In genomic region chr2:146370821-146371220, GRCh38 we compare ENCODE assay signal across 14 cellular contexts.
DNase-seq lines count a peak whose midpoint lies in the region; ATAC-seq and TF ChIP-seq lines count a peak whose summit lies in the region.
"Had no signal": no experiment of that assay in that cellular context is flagged by ENCODE, and none has a peak within 500 bp of the region (broad histone marks: within the 10 kb centered on the region; RNA-seq: fewer than 3 reads in every experiment).

No MANE protein-coding gene starts in this region.

- H3K4ac ChIP-seq in mesenchymal stem cell (ENCODE audit: low read depth in 1 of 2, low read length in 2 of 2): no peak overlapping the region

- H3K4me2 ChIP-seq in mesenchymal stem cell (ENCODE audit: low read length, poor library complexity, severe bottlenecking): no peak overlapping the region

- H3K27ac ChIP-seq in mesenchymal stem cell (ENCODE audit: low read length, poor library complexity, severe bottlenecking): peak overlapping the region; percentile 26

- H2BK5ac ChIP-seq in mesenchymal stem cell (ENCODE audit: low read depth, low read length, poor library complexity, severe bottlenecking): no peak overlapping the region

- H3K18ac ChIP-seq in mesenchymal stem cell (ENCODE audit: low read depth in 1 of 2, low read length in 2 of 2): peak overlapping the region in 1 of 2 experiments; percentile 21

- H3K4me3 ChIP-seq in mesenchymal stem cell (ENCODE audit: insufficient read depth in 1 of 2, low read depth in 1 of 2, low read length in 2 of 2) (no peak overlapping the region), mucosa of descending colon (no peak overlapping the region)

- H3K4me3 Mint-ChIP-seq in activated T-helper 2 cell treated with anti-CD3 and anti-CD28 coated beads, Interferon-gamma antibody, Interleukin-2, Interleukin-4, amounts not matched to agents 10 μg/mL and 5 μg/mL and 100 μg/mL, durations not matched to agents 14 hours and 24 hours and 36 hours (ENCODE audit: low read depth): no peak overlapping the region
- H3K4me3 Mint-ChIP-seq: CD14-positive monocyte, naive B cell had no signal

- no peak overlapping the region for H2BK15ac ChIP-seq in mesenchymal stem cell (ENCODE audit: low read depth, poor library complexity, severe bottlenecking)

- H3K14ac ChIP-seq in mesenchymal stem cell (ENCODE audit: low read length in 2 of 2): no peak overlapping the region

- no peak overlapping the region for H3K23ac ChIP-seq in mesenchymal stem cell (ENCODE audit: low read length in 2 of 2)

- no peak for ATAC-seq in mucosa of descending colon

- intact Hi-C loops in activated T-helper 2 cell treated with anti-CD3 and anti-CD28 coated beads, Interferon-gamma antibody, Interleukin-2, Interleukin-4, amounts not matched to agents 10 μg/mL and 5 μg/mL and 100 μg/mL, durations not matched to agents 14 hours and 24 hours and 36 hours (cut with micrococcal nuclease): no loop called here
- intact Hi-C loops in mucosa of descending colon (cut with DNase I, micrococcal nuclease): no loop called here

- H2AFZ ChIP-seq in mesenchymal stem cell (ENCODE audit: low read depth, low read length): no peak overlapping the region

- DNase-seq in A172 (ENCODE audit: low spot score) (peak; percentile 41), HCEC 1CT (peak; percentile 24), astrocyte of the hippocampus (ENCODE audit: low read depth, low spot score) (peak; percentile 46), mesenchymal stem cell (peak; percentile 23), NCI-H1930 (lab: John Stamatoyannopoulos, UW) (no peak), DMS114 treated with DMSO at 0.1 percent for 48 hours (lab: John Stamatoyannopoulos, UW; ENCODE audit: unreplicated experiment) (no peak), mucosa of descending colon (no peak)
- no peak for DNase-seq in activated T-helper 2 cell treated with anti-CD3 and anti-CD28 coated beads, Interferon-gamma antibody, Interleukin-2, Interleukin-4, amounts not matched to agents 10 μg/mL and 5 μg/mL and 100 μg/mL, durations not matched to agents 14 hours and 24 hours and 36 hours (ENCODE audit: low spot score)
- DNase-seq: 8988T; naive B cell; NCI-H2171 treated with DMSO at 0.1 percent for 48 hours; NCI-H748 treated with DMSO at 0.1 percent for 48 hours; stimulated activated CD4-positive, alpha-beta T cell treated with anti-CD3 and anti-CD28 coated beads, Interleukin-12 subunit alpha, Interleukin-12 subunit beta, amount 100 ng/mL, for 4 hours had no signal

- no peak overlapping the region for H4K91ac ChIP-seq in mesenchymal stem cell (ENCODE audit: low read length)

- no peak for TF ChIP-seq CTCF in mucosa of descending colon (IDR thresholded peaks at IDR 0.05)

- H3K36me3 ChIP-seq in mesenchymal stem cell (ENCODE audit: control insufficient read depth in 1 of 2, insufficient read depth in 2 of 2, low read depth in 1 of 2, low read length in 2 of 2): no peaks in the 10 kb centered on the region
- no peaks in the 10 kb centered on the region for H3K36me3 ChIP-seq in mucosa of descending colon (ENCODE audit: low read depth)

- H3K79me1 ChIP-seq in mesenchymal stem cell (replicated peaks; ENCODE audit: low read length, poor library complexity, severe bottlenecking): no peaks in the 10 kb centered on the region

- no peak overlapping the region for H2BK12ac ChIP-seq in mesenchymal stem cell (ENCODE audit: low read length in 2 of 2)

- H2AK5ac ChIP-seq in mesenchymal stem cell (ENCODE audit: low read length, severe bottlenecking): no peak overlapping the region

- H3K9ac ChIP-seq in mesenchymal stem cell (ENCODE audit: low read length): no peak overlapping the region

- H3K27ac Mint-ChIP-seq in activated T-helper 2 cell treated with anti-CD3 and anti-CD28 coated beads, Interferon-gamma antibody, Interleukin-2, Interleukin-4, amounts not matched to agents 10 μg/mL and 5 μg/mL and 100 μg/mL, durations not matched to agents 14 hours and 24 hours and 36 hours: no peak overlapping the region
- H3K27ac Mint-ChIP-seq: CD14-positive monocyte, naive B cell had no signal

- H3K9me3 ChIP-seq in mesenchymal stem cell (ENCODE audit: control insufficient read depth, low read length) (no peaks in the 10 kb centered on the region), mucosa of descending colon (no peaks in the 10 kb centered on the region)

- no peaks in the 10 kb centered on the region for H3K4me1 Mint-ChIP-seq in activated T-helper 2 cell treated with anti-CD3 and anti-CD28 coated beads, Interferon-gamma antibody, Interleukin-2, Interleukin-4, amounts not matched to agents 10 μg/mL and 5 μg/mL and 100 μg/mL, durations not matched to agents 14 hours and 24 hours and 36 hours (ENCODE audit: low read depth)
- H3K4me1 Mint-ChIP-seq: CD14-positive monocyte, naive B cell had no signal

- H2BK120ac ChIP-seq in mesenchymal stem cell (ENCODE audit: low read depth, low read length): no peak overlapping the region

- no peaks in the 10 kb centered on the region for H3K27me3 Mint-ChIP-seq in activated T-helper 2 cell treated with anti-CD3 and anti-CD28 coated beads, Interferon-gamma antibody, Interleukin-2, Interleukin-4, amounts not matched to agents 10 μg/mL and 5 μg/mL and 100 μg/mL, durations not matched to agents 14 hours and 24 hours and 36 hours (ENCODE audit: low read depth)
- H3K27me3 Mint-ChIP-seq: naive B cell had no signal

- no peak overlapping the region for H4K8ac ChIP-seq in mesenchymal stem cell (ENCODE audit: low read length)

- H3K4me1 ChIP-seq in mesenchymal stem cell (ENCODE audit: control insufficient read depth, insufficient read depth, low read depth, low read length) (no peaks in the 10 kb centered on the region), mucosa of descending colon (ENCODE audit: low read depth) (no peaks in the 10 kb centered on the region)

- H3K27me3 ChIP-seq in mesenchymal stem cell (ENCODE audit: control insufficient read depth in 1 of 2, insufficient read depth in 1 of 2, low read length in 2 of 2): no peaks in the 10 kb centered on the region

- H3K9me3 Mint-ChIP-seq in activated T-helper 2 cell treated with anti-CD3 and anti-CD28 coated beads, Interferon-gamma antibody, Interleukin-2, Interleukin-4, amounts not matched to agents 10 μg/mL and 5 μg/mL and 100 μg/mL, durations not matched to agents 14 hours and 24 hours and 36 hours: peaks cover 19% of the 10 kb centered on the region

- H3K36me3 Mint-ChIP-seq in activated T-helper 2 cell treated with anti-CD3 and anti-CD28 coated beads, Interferon-gamma antibody, Interleukin-2, Interleukin-4, amounts not matched to agents 10 μg/mL and 5 μg/mL and 100 μg/mL, durations not matched to agents 14 hours and 24 hours and 36 hours (ENCODE audit: low read depth): no peaks in the 10 kb centered on the region
- H3K36me3 Mint-ChIP-seq: CD14-positive monocyte, naive B cell had no signal

Comparison
In these comparisons a context has a peak if more than half of its experiments do, and no peak if none do; other contexts are left out.
1. DNase-seq: peak in A172 (single experiment), HCEC 1CT (single experiment), astrocyte of the hippocampus (single experiment) and mesenchymal stem cell (single experiment); none in activated T-helper 2 cell treated with anti-CD3 and anti-CD28 coated beads, Interferon-gamma antibody, Interleukin-2, Interleukin-4, amounts not matched to agents 10 μg/mL and 5 μg/mL and 100 μg/mL, durations not matched to agents 14 hours and 24 hours and 36 hours (single experiment), NCI-H1930 (0 of 2), DMS114 treated with DMSO at 0.1 percent for 48 hours (single experiment) and mucosa of descending colon (0 of 3).